Comparison of ENCODE assay signal across 7 cellular contexts in genomic region chr16:4373909-4374742, GRCh38. TPM values are rescaled to one million over a fixed set of nuclear protein-coding genes. Genes with fewer than 3 reads are reported as not detected.
A peak's percentile ranks its signal among the peaks of the same experiment; 100 is the strongest.
DNase-seq lines count a peak whose midpoint lies in the region; ATAC-seq and TF ChIP-seq lines count a peak whose summit lies in the region.

No MANE protein-coding gene starts in this region.

- H3K9me3 ChIP-seq in Karpas-422 (ENCODE audit: low read length) (no peaks in the 10 kb centered on the region), tibial artery (no peaks in the 10 kb centered on the region)

- H3K36me3 Mint-ChIP-seq in chondrocyte (ENCODE audit: low read depth): peaks cover 5% of the 10 kb centered on the region

- ATAC-seq in left lobe of liver (peak; percentile 16), GM18909 (IDR thresholded peaks at IDR 0.05; ENCODE audit: poor library complexity, unreplicated experiment) (no peak)

- H3K36me3 ChIP-seq in Karpas-422 (ENCODE audit: insufficient read depth, low read length) (no peaks in the 10 kb centered on the region; the same call in 1 of the 2 replicates), tibial artery (peaks cover 0 to 13% (median 4%) of the 10 kb centered on the region in 3 donors)

- no peaks in the 10 kb centered on the region for H3K9me3 Mint-ChIP-seq in chondrocyte (ENCODE audit: low read depth)

- intact Hi-C loops in tibial artery (cut with DNase I; ENCODE audit: low total_unique reads): no loop called here

- H3K27me3 Mint-ChIP-seq in chondrocyte (ENCODE audit: low read depth): no peaks in the 10 kb centered on the region

- H3K27me3 ChIP-seq in Karpas-422 (ENCODE audit: low read length): no peaks in the 10 kb centered on the region; the same call in 1 of the 2 replicates
- no peaks in the 10 kb centered on the region for H3K27me3 ChIP-seq in tibial artery

- no peaks in the 10 kb centered on the region for H3K9me2 ChIP-seq in Karpas-422 (replicated peaks; ENCODE audit: insufficient read depth, low read length)

- peaks cover 62% of the 10 kb centered on the region for H3K4me1 Mint-ChIP-seq in chondrocyte (ENCODE audit: low read depth)

- DNase-seq in Karpas-422 (no peak), chondrocyte (ENCODE audit: low spot score) (no peak), left lobe of liver (ENCODE audit: low spot score) (peak; percentile 78), tibial artery (peak; percentile 94 to 96), DMS114 treated with DMSO at 0.1 percent for 48 hours (lab: John Stamatoyannopoulos, UW; ENCODE audit: unreplicated experiment) (no peak)
- no peak for DNase-seq in stimulated activated CD4-positive, alpha-beta T cell treated with anti-CD3 and anti-CD28 coated beads, Interleukin-2, amount 100 ng/mL, for 24 hours

- peaks cover 31% of the 10 kb centered on the region for H3K4me1 ChIP-seq in Karpas-422 (ENCODE audit: low read length)
- H3K4me1 ChIP-seq in tibial artery: peaks cover 18 to 93% (median 70%) of the 10 kb centered on the region in 4 donors

- H3K79me2 ChIP-seq in Karpas-422 (ENCODE audit: low read length): no peaks in the 10 kb centered on the region

- peak overlapping the region; percentile 74 for H3K9ac ChIP-seq in Karpas-422 (ENCODE audit: low read length)

- H4K20me1 ChIP-seq in Karpas-422 (ENCODE audit: insufficient read depth, low read depth, low read length): peaks cover 55% of the 10 kb centered on the region

- H3K4me2 ChIP-seq in Karpas-422 (ENCODE audit: low read depth, low read length, poor library complexity, severe bottlenecking): peak overlapping the region; percentile 80

- peak overlapping the region; percentile 88 for H3K4me3 Mint-ChIP-seq in chondrocyte (ENCODE audit: unreplicated experiment)

- H3K4me3 ChIP-seq in Karpas-422 (ENCODE audit: low read length) (no peak overlapping the region; the same call in 1 of the 2 replicates), tibial artery (peak overlapping the region; percentile 61 to 97)

- H2AFZ ChIP-seq in Karpas-422 (ENCODE audit: low read length): no peak overlapping the region

- peak overlapping the region; percentile 96 for H3K27ac Mint-ChIP-seq in chondrocyte (ENCODE audit: unreplicated experiment)

- H3K27ac ChIP-seq in Karpas-422 (ENCODE audit: low read length) (no peak overlapping the region), tibial artery (peak overlapping the region; percentile 92 to 93)

- TF ChIP-seq CTCF in chondrocyte (IDR thresholded peaks at IDR 0.05) (no peak), tibial artery (IDR thresholded peaks at IDR 0.05) (no peak)

RNA-seq across cellular contexts. Expression of gene VASN, which starts 2.5 kb away (rescaled TPM):
- 4.1 and 8.9 TPM in 2 replicates for total RNA-seq in Karpas-422 (2014; rRNA removed; shearing (Covaris generic); ENCODE audit: low replicate concordance)
- total RNA-seq in chondrocyte (79.7 to 82.0 TPM (median 81.8 TPM) in 3 replicates), left lobe of liver (22.3 TPM)

RNA-seq across cellular contexts. Expression of gene PAM16, which starts 23.0 kb away (rescaled TPM):
- 65.6 and 126 TPM in 2 replicates for total RNA-seq in Karpas-422 (2014; rRNA removed; shearing (Covaris generic); ENCODE audit: low replicate concordance)
- 21.6 to 24.4 TPM (median 22.4 TPM) in 3 replicates for total RNA-seq in chondrocyte
- 41.0 TPM for total RNA-seq in left lobe of liver

RNA-seq across cellular contexts. Expression of gene CORO7, which starts 42.3 kb away (rescaled TPM):
- total RNA-seq in Karpas-422 (2014; rRNA removed; shearing (Covaris generic); ENCODE audit: low replicate concordance): 46.2 and 84.9 TPM in 2 replicates
- total RNA-seq in chondrocyte (18.8 to 26.0 TPM (median 24.6 TPM) in 3 replicates), left lobe of liver (9.6 TPM)

RNA-seq across cellular contexts. Expression of gene DNAJA3, which starts 51.5 kb away (rescaled TPM):
- 56.5 and 74.7 TPM in 2 replicates for total RNA-seq in Karpas-422 (2014; rRNA removed; shearing (Covaris generic); ENCODE audit: low replicate concordance)
- total RNA-seq in chondrocyte (27.5 to 28.0 TPM (median 27.8 TPM) in 3 replicates), left lobe of liver (57.0 TPM)

RNA-seq across cellular contexts. Expression of gene GLIS2, which starts 58.3 kb away (rescaled TPM):
- 0.07 TPM in 1 of 2 replicates, not detected in the other for total RNA-seq in Karpas-422 (2014; rRNA removed; shearing (Covaris generic); ENCODE audit: low replicate concordance)
- total RNA-seq in chondrocyte (58.7 to 62.8 TPM (median 61.2 TPM) in 3 replicates), left lobe of liver (1.6 TPM)

Comparison
In these comparisons a context has a peak if more than half of its experiments do, and no peak if none do; other contexts are left out.
1. DNase-seq: peak in left lobe of liver (single experiment) and tibial artery (2 of 2); none in Karpas-422 (single experiment), chondrocyte (single experiment), stimulated activated CD4-positive, alpha-beta T cell treated with anti-CD3 and anti-CD28 coated beads, Interleukin-2, amount 100 ng/mL, for 24 hours (0 of 2) and DMS114 treated with DMSO at 0.1 percent for 48 hours (single experiment).